Comparison of ENCODE assay signal across 3 cellular contexts in the genomic region with DNA sequence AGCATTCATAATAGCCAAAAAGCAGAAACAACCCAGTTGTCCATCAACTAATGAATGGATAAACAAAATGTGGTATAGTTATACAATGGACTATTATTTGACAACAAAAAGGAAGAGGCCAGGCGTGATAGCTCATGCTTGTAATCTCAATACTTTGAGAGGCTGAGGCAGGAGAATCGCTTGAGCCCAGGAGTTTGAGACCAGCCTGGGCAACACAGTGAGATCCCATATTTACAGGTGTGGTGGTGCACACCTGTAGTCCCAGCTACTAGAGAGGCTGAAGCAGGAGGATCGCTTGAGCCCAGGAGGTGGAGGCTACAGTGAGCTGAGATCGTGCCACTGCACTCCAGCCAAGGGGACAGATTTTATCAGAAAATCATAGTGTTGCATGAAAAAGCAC. TPM values are rescaled to one million over a fixed set of nuclear protein-coding genes. Genes with fewer than 3 reads are reported as not detected.
DNase-seq lines count a peak whose midpoint lies in the region; ATAC-seq, FAIRE-seq and TF ChIP-seq lines count a peak whose summit lies in the region.
"Not testable (repeated sequence)": the region's sequence is repeated elsewhere in the genome, so short reads cannot be mapped to it uniquely, and the experiment has no call there.

No MANE protein-coding gene starts in this region.

- not testable (repeated sequence) for H3K79me2 ChIP-seq in K562 (ENCODE audit: control insufficient read depth, insufficient read depth, low read length); HepG2 (ENCODE audit: insufficient read depth, low read length)

- H3K9me1 ChIP-seq in K562 (ENCODE audit: control insufficient read depth, insufficient read depth, low read length): not testable (repeated sequence)

- not testable (repeated sequence) for H2AFZ ChIP-seq in K562 (ENCODE audit: low read depth, low read length); HepG2 (ENCODE audit: low read length)

- BruUV-seq in K562 (replicated peaks; lab: Mats Ljungman, UMichigan); HepG2 (replicated peaks; lab: Mats Ljungman, UMichigan): not testable (repeated sequence)

- H4K20me1 ChIP-seq in K562 (replicated peaks; ENCODE audit: control insufficient read depth, insufficient read depth, low read length); HepG2 (ENCODE audit: insufficient read depth, low read length): not testable (repeated sequence)

- not testable (repeated sequence) for DNase-seq in K562 (ENCODE audit: extremely low read depth in 1 of 4, low spot score in 3 of 4); HepG2 (ENCODE audit: low spot score)

- not testable (repeated sequence) for H3K9ac ChIP-seq in K562 (ENCODE audit: insufficient read depth in 1 of 2, low read depth in 2 of 2, low read length in 2 of 2); HepG2 (ENCODE audit: insufficient read depth, low read depth, low read length)

- not testable (repeated sequence) for TF ChIP-seq EP300 in K562 (IDR thresholded peaks at IDR 0.05; ENCODE audit: low read length); HepG2 (IDR thresholded peaks at IDR 0.05; ENCODE audit: low read depth in 2 of 2, low read length in 2 of 2); HepG2 (CRISPR knock-in tag; IDR thresholded peaks at IDR 0.05; ENCODE audit: borderline replicate concordance)

- H3K4me1 ChIP-seq in HEK293 (ENCODE audit: control insufficient read depth, insufficient read depth, low read length); K562 (replicated peaks in 1 of 2; ENCODE audit: control insufficient read depth in 2 of 2, insufficient read depth in 2 of 2, low read length in 2 of 2): not testable (repeated sequence)
- peaks cover 31% of the 10 kb centered on the region for H3K4me1 ChIP-seq in HepG2 (ENCODE audit: insufficient read depth, low read length)

- H3K4me3 ChIP-seq in HEK293 (ENCODE audit: low read depth, low read length); K562; HepG2 (replicated peaks in 1 of 3; ENCODE audit: insufficient read depth in 1 of 3, low read depth in 2 of 3, low read length in 3 of 3): not testable (repeated sequence)

- intact Hi-C loops in K562 (cut with micrococcal nuclease); HepG2 (cut with micrococcal nuclease; ENCODE audit: unreplicated experiment): not testable (repeated sequence)

- H3K27ac ChIP-seq in HEK293 (ENCODE audit: extremely low read depth, low read depth, low read length); K562 (ENCODE audit: extremely low read depth, low read depth, low read length); HepG2 (ENCODE audit: extremely low read length, insufficient read depth, low read length): not testable (repeated sequence)

- not testable (repeated sequence) for H3K4me2 ChIP-seq in K562 (ENCODE audit: insufficient read depth, low read length); HepG2 (ENCODE audit: low read depth, low read length)

- not testable (repeated sequence) for H3K27me3 ChIP-seq in K562 (ENCODE audit: control insufficient read depth in 2 of 2, insufficient read depth in 2 of 2, low read length in 2 of 2); HepG2 (ENCODE audit: control insufficient read depth in 1 of 2, insufficient read depth in 2 of 2, low read length in 2 of 2)

- in situ Hi-C loops in K562 (cut with MboI); HepG2 (cut with HindIII; ENCODE audit: extremely low pct_ligation_motif_present, low pct_unique_long_range_greater_than_20kb): not testable (repeated sequence)

- not testable (repeated sequence) for TF ChIP-seq POLR2A in K562 (conservative IDR thresholded peaks at IDR 0.05); HepG2 (IDR thresholded peaks at IDR 0.05; ENCODE audit: insufficient read depth in 1 of 2, low read depth in 2 of 2, low read length in 2 of 2)

- FAIRE-seq in K562 (lab: Jason Lieb, UNC); HepG2 (lab: Jason Lieb, UNC): not testable (repeated sequence)

- POLR2A ChIA-PET in HEK293 (lab: Yijun Ruan, JAX) (interaction anchor here (0.6 kb wide), 1 partner anchor 7 kb away, joined by 4 read pairs; no protein-coding TSS in a partner anchor), K562 (lab: Yijun Ruan, JAX) (interaction anchor here (1.0 to 1.2 kb wide), 3 partner anchors 11 to 16 kb away, joined by 3 to 4 read pairs (median 3); no protein-coding TSS in a partner anchor)
- POLR2A ChIA-PET in HepG2 (lab: Yijun Ruan, JAX): not testable (repeated sequence)

- not testable (repeated sequence) for H3K9me3 ChIP-seq in HEK293 (ENCODE audit: control insufficient read depth, insufficient read depth, low read depth, low read length); K562 (replicated peaks; ENCODE audit: control insufficient read depth, insufficient read depth, low read depth, low read length); HepG2 (ENCODE audit: low read length)

- not testable (repeated sequence) for H3K36me3 ChIP-seq in HEK293 (ENCODE audit: control insufficient read depth in 2 of 2, insufficient read depth in 1 of 2, low read length in 2 of 2); K562 (ENCODE audit: control insufficient read depth, insufficient read depth, low read length); HepG2 (replicated peaks in 1 of 2; ENCODE audit: control insufficient read depth in 1 of 2, insufficient read depth in 2 of 2, low read length in 2 of 2)

- CTCF ChIA-PET in HEK293 (lab: Yijun Ruan, JAX): interaction anchor here (1.0 kb wide), 1 partner anchor 19 kb away, joined by 4 read pairs; no protein-coding TSS in a partner anchor
- CTCF ChIA-PET in K562 (lab: Yijun Ruan, JAX; ENCODE audit: low intra/inter-chr PET ratio); HepG2 (lab: Yijun Ruan, JAX; ENCODE audit: low intra/inter-chr PET ratio, low total read pairs): not testable (repeated sequence)

- not testable (repeated sequence) for TF ChIP-seq RAD21 in K562 (CRISPR knock-in tag; conservative IDR thresholded peaks at IDR 0.05 in 1 of 2, IDR thresholded peaks at IDR 0.05 in 1 of 2); HepG2 (CRISPR knock-in tag; IDR thresholded peaks at IDR 0.05)

- whole genome bisulfite sequencing in K562 (ENCODE audit: insufficient coverage, low coverage, missing lambda C conversion rate): 24% methylated on average over 4 of the region's 4 CpGs
- 39% methylated on average over 4 of the region's 4 CpGs for WGBS in HepG2 (ENCODE audit: low lambda C conversion rate)

- not testable (repeated sequence) for TF ChIP-seq CTCF in HEK293 (tag by site-specific recombination; IDR thresholded peaks at IDR 0.05); K562 (IDR thresholded peaks at IDR 0.05 in 2 of 3, conservative IDR thresholded peaks at IDR 0.05 in 1 of 3; ENCODE audit: insufficient read depth in 2 of 3, low read depth in 1 of 3, low read length in 3 of 3); HepG2 (CRISPR knock-in tag; IDR thresholded peaks at IDR 0.05)

- not testable (repeated sequence) for ATAC-seq in K562, HepG2

RNA-seq across cellular contexts. Expression of gene NUP210, which starts 16.1 kb away (rescaled TPM):
- 213 and 603 TPM in 2 replicates for total RNA-seq in K562 (2011; cell fraction: chromatin; rRNA removed; ENCODE audit: low replicate concordance)
- total RNA-seq in K562 (2011; cell fraction: nucleolus; rRNA removed): 374 and 409 TPM in 2 replicates
- total RNA-seq in K562 (2011; cell fraction: nucleoplasm; rRNA removed): 286 and 299 TPM in 2 replicates
- total RNA-seq in K562 (2014; rRNA removed): 60.7 and 76.5 TPM in 2 replicates
- total RNA-seq in K562 (2014; rRNA removed; fragmentation: Illumina TruSeq; extraction: Trizol): 25.4 and 30.2 TPM in 2 replicates
- 36.0 and 39.9 TPM in 2 replicates for total RNA-seq in K562 (2015; rRNA removed; fragmentation: Illumina TruSeq; extraction: Trizol)
- total RNA-seq in K562 (2021): 128 and 138 TPM in 2 replicates
- polyA plus RNA-seq in K562 (2011; rRNA removed): 44.0 and 93.3 TPM in 2 replicates
- polyA plus RNA-seq in K562 (2011; cell fraction: cytosol; rRNA removed): 51.4 and 78.4 TPM in 2 replicates
- 125 and 255 TPM in 2 replicates for polyA plus RNA-seq in K562 (2011; cell fraction: nucleus; rRNA removed)
- 95.0 and 139 TPM in 2 replicates for polyA plus RNA-seq in K562 (2012)
- polyA plus RNA-seq in K562 (2014; fragmentation: Illumina TruSeq; extraction: Trizol): 90.7 and 111 TPM in 2 replicates
- 1 to 10 TPM; 1.2 to 1.4 TPM for polyA plus RNA-seq in K562 (2014; fragmentation: Nextera tagmentation; extraction: Ambion mirVana)
- polyA plus RNA-seq in K562 (2014; rRNA removed): 54.3 and 61.0 TPM in 2 replicates
- 82.2 and 99.7 TPM in 2 replicates for polyA minus RNA-seq in K562 (2011; rRNA and poly(A)+ RNA removed)
- 114 and 152 TPM in 2 replicates for polyA minus RNA-seq in K562 (2011; cell fraction: cytosol; rRNA and poly(A)+ RNA removed)
- polyA minus RNA-seq in K562 (2011; cell fraction: nucleus; rRNA and poly(A)+ RNA removed): 137 and 138 TPM in 2 replicates
- total RNA-seq in HepG2 (2016; rRNA removed; fragmentation: Illumina TruSeq; extraction: Trizol): 18.2 and 35.2 TPM in 2 replicates
- 2.4 and 3.0 TPM in 2 replicates for total RNA-seq in HepG2 (2016; cell fraction: cytosol; rRNA removed; fragmentation: Illumina TruSeq; extraction: Trizol; ENCODE audit: low read depth)
- total RNA-seq in HepG2 (2016; cell fraction: insoluble cytoplasmic fraction; rRNA removed; fragmentation: Illumina TruSeq; extraction: Trizol): 13.5 and 35.7 TPM in 2 replicates
- 7.5 TPM in 2 replicates for total RNA-seq in HepG2 (2016; cell fraction: membrane; rRNA removed; fragmentation: Illumina TruSeq; extraction: Trizol)
- total RNA-seq in HepG2 (2016; cell fraction: nucleus; rRNA removed; fragmentation: Illumina TruSeq; extraction: Trizol): 48.2 and 58.1 TPM in 2 replicates
- 31.6 and 44.3 TPM in 2 replicates for polyA plus RNA-seq in HepG2 (2011; rRNA removed)
- 17.7 and 20.2 TPM in 2 replicates for polyA plus RNA-seq in HepG2 (2011; cell fraction: cytosol; rRNA removed)
- 105 and 126 TPM in 2 replicates for polyA plus RNA-seq in HepG2 (2011; cell fraction: nucleus; rRNA removed)
- 34.3 and 44.8 TPM in 2 replicates for polyA plus RNA-seq in HepG2 (2012)
- polyA plus RNA-seq in HepG2 (2016; cell fraction: cytosol; fragmentation: Illumina TruSeq; extraction: Trizol; ENCODE audit: low read depth): 1.3 and 1.6 TPM in 2 replicates
- 10.1 and 14.0 TPM in 2 replicates for polyA plus RNA-seq in HepG2 (2016; cell fraction: insoluble cytoplasmic fraction; fragmentation: Illumina TruSeq; extraction: Trizol; ENCODE audit: low read depth)
- polyA plus RNA-seq in HepG2 (2016; cell fraction: membrane; fragmentation: Illumina TruSeq; extraction: Trizol; ENCODE audit: low read depth): 2.8 and 3.5 TPM in 2 replicates
- polyA plus RNA-seq in HepG2 (2016; cell fraction: nucleus; fragmentation: Illumina TruSeq; extraction: Trizol; ENCODE audit: insufficient read depth, low read depth): 83.4 and 84.9 TPM in 2 replicates
- polyA minus RNA-seq in HepG2 (2011; rRNA and poly(A)+ RNA removed; ENCODE audit: low replicate concordance): 104 and 110 TPM in 2 replicates
- polyA minus RNA-seq in HepG2 (2011; cell fraction: cytosol; rRNA and poly(A)+ RNA removed): 31.9 and 35.7 TPM in 2 replicates
- 50.5 and 60.3 TPM in 2 replicates for polyA minus RNA-seq in HepG2 (2011; cell fraction: nucleus; rRNA and poly(A)+ RNA removed)

RNA-seq across cellular contexts. Expression of gene HDAC11, which starts 43.9 kb away (rescaled TPM):
- total RNA-seq in K562 (2011; cell fraction: chromatin; rRNA removed; ENCODE audit: low replicate concordance): 2.7 and 8.1 TPM in 2 replicates
- 7.7 and 8.8 TPM in 2 replicates for total RNA-seq in K562 (2011; cell fraction: nucleolus; rRNA removed)
- total RNA-seq in K562 (2011; cell fraction: nucleoplasm; rRNA removed): 5.1 and 6.9 TPM in 2 replicates
- total RNA-seq in K562 (2014; rRNA removed) (4.1 and 8.2 TPM in 2 replicates), K562 (2014; rRNA removed; fragmentation: Illumina TruSeq; extraction: Trizol) (2.5 and 3.1 TPM in 2 replicates), K562 (2015; rRNA removed; fragmentation: Illumina TruSeq; extraction: Trizol) (4.6 TPM in 2 replicates), K562 (2021) (4.6 and 6.0 TPM in 2 replicates), HepG2 (2016; rRNA removed; fragmentation: Illumina TruSeq; extraction: Trizol) (10.5 and 13.7 TPM in 2 replicates)
- polyA plus RNA-seq in K562 (2011; rRNA removed) (4.6 and 6.4 TPM in 2 replicates), K562 (2014; fragmentation: Illumina TruSeq; extraction: Trizol) (4.5 and 4.9 TPM in 2 replicates), K562 (2014; fragmentation: Nextera tagmentation; extraction: Ambion mirVana) (1 to 10 TPM in 1 of 2 experiments, under 1 TPM in 1; 0.60 to 1.2 TPM), K562 (2014; rRNA removed) (5.0 and 7.9 TPM in 2 replicates), HepG2 (2011; rRNA removed) (33.1 and 49.7 TPM in 2 replicates)
- polyA plus RNA-seq in K562 (2011; cell fraction: cytosol; rRNA removed): 6.6 and 7.2 TPM in 2 replicates
- 4.0 and 4.1 TPM in 2 replicates for polyA plus RNA-seq in K562 (2011; cell fraction: nucleus; rRNA removed)
- polyA plus RNA-seq in K562 (2012): 6.2 and 9.2 TPM in 2 replicates
- 3.7 and 4.3 TPM in 2 replicates for polyA minus RNA-seq in K562 (2011; rRNA and poly(A)+ RNA removed)
- polyA minus RNA-seq in K562 (2011; cell fraction: cytosol; rRNA and poly(A)+ RNA removed): 2.7 and 3.1 TPM in 2 replicates
- 2.4 and 4.4 TPM in 2 replicates for polyA minus RNA-seq in K562 (2011; cell fraction: nucleus; rRNA and poly(A)+ RNA removed)
- 4.0 and 4.5 TPM in 2 replicates for total RNA-seq in HepG2 (2016; cell fraction: cytosol; rRNA removed; fragmentation: Illumina TruSeq; extraction: Trizol; ENCODE audit: low read depth)
- total RNA-seq in HepG2 (2016; cell fraction: insoluble cytoplasmic fraction; rRNA removed; fragmentation: Illumina TruSeq; extraction: Trizol): 8.3 and 12.0 TPM in 2 replicates
- 8.1 and 8.4 TPM in 2 replicates for total RNA-seq in HepG2 (2016; cell fraction: membrane; rRNA removed; fragmentation: Illumina TruSeq; extraction: Trizol)
- total RNA-seq in HepG2 (2016; cell fraction: nucleus; rRNA removed; fragmentation: Illumina TruSeq; extraction: Trizol): 5.7 and 8.2 TPM in 2 replicates
- polyA plus RNA-seq in HepG2 (2011; cell fraction: cytosol; rRNA removed): 45.0 and 52.1 TPM in 2 replicates
- 54.1 and 56.2 TPM in 2 replicates for polyA plus RNA-seq in HepG2 (2011; cell fraction: nucleus; rRNA removed)
- 51.6 and 55.6 TPM in 2 replicates for polyA plus RNA-seq in HepG2 (2012)
- 4.4 and 6.3 TPM in 2 replicates for polyA plus RNA-seq in HepG2 (2016; cell fraction: cytosol; fragmentation: Illumina TruSeq; extraction: Trizol; ENCODE audit: low read depth)
- polyA plus RNA-seq in HepG2 (2016; cell fraction: insoluble cytoplasmic fraction; fragmentation: Illumina TruSeq; extraction: Trizol; ENCODE audit: low read depth): 9.3 and 10.5 TPM in 2 replicates
- 7.6 and 9.8 TPM in 2 replicates for polyA plus RNA-seq in HepG2 (2016; cell fraction: membrane; fragmentation: Illumina TruSeq; extraction: Trizol; ENCODE audit: low read depth)
- polyA plus RNA-seq in HepG2 (2016; cell fraction: nucleus; fragmentation: Illumina TruSeq; extraction: Trizol; ENCODE audit: insufficient read depth, low read depth): 10.6 and 11.8 TPM in 2 replicates
- polyA minus RNA-seq in HepG2 (2011; rRNA and poly(A)+ RNA removed; ENCODE audit: low replicate concordance): 4.8 and 66.6 TPM in 2 replicates
- 29.4 and 31.1 TPM in 2 replicates for polyA minus RNA-seq in HepG2 (2011; cell fraction: cytosol; rRNA and poly(A)+ RNA removed)
- 21.3 and 22.1 TPM in 2 replicates for polyA minus RNA-seq in HepG2 (2011; cell fraction: nucleus; rRNA and poly(A)+ RNA removed)
